Comparison of ENCODE assay signal across 10 cellular contexts in genomic region chr3:62833538-62833937, GRCh38. TPM values are rescaled to one million over a fixed set of nuclear protein-coding genes. Genes with fewer than 3 reads are reported as not detected.
DNase-seq lines count a peak whose midpoint lies in the region; ATAC-seq and TF ChIP-seq lines count a peak whose summit lies in the region.
"Had no signal": no experiment of that assay in that cellular context is flagged by ENCODE, and none has a peak within 500 bp of the region (broad histone marks: within the 10 kb centered on the region; RNA-seq: fewer than 3 reads in every experiment).

No MANE protein-coding gene starts in this region.

- H3K27ac ChIP-seq in mesendoderm (ENCODE audit: low read depth, low read length) (no peak overlapping the region), psoas muscle (no peak overlapping the region)
- H3K27ac ChIP-seq: neutrophil had no signal

- H3K4ac ChIP-seq in mesendoderm (ENCODE audit: low read depth, low read length) = no peak overlapping the region

- H2AK5ac ChIP-seq in mesendoderm (ENCODE audit: low read length) = no peak overlapping the region

- no peak overlapping the region for H3K18ac ChIP-seq in mesendoderm (ENCODE audit: low read length)

- no peak for TF ChIP-seq CTCF in psoas muscle (IDR thresholded peaks at IDR 0.05)

- no peak overlapping the region for H3K4me3 ChIP-seq in mesendoderm (ENCODE audit: low read length)
- no peak overlapping the region for H3K4me3 ChIP-seq in psoas muscle

- no peak overlapping the region for H3K9ac ChIP-seq in mesendoderm (ENCODE audit: low read length)

- H3K56ac ChIP-seq in mesendoderm (ENCODE audit: low read length) = no peak overlapping the region

- H2BK5ac ChIP-seq in mesendoderm (ENCODE audit: low read length) = no peak overlapping the region

- H3K79me1 ChIP-seq in mesendoderm (ENCODE audit: low read length) = no peaks in the 10 kb centered on the region

- DNase-seq in EH (ENCODE audit: low read depth) (peak; percentile 15), astrocyte of the hippocampus (ENCODE audit: low read depth, low spot score) (peak; percentile 18), mesendoderm (peak; percentile 40), ecto neural progenitor cell (ENCODE audit: low spot score) (no peak), psoas muscle (no peak), COLO668 (lab: John Stamatoyannopoulos, UW; ENCODE audit: unreplicated experiment) (no peak)

- intact Hi-C loops in psoas muscle (cut with DNase I) = no loop called here

- ATAC-seq in HG03159 (IDR thresholded peaks at IDR 0.05; ENCODE audit: unreplicated experiment) = peak; percentile 34
- no peak for ATAC-seq in GM21390 (IDR thresholded peaks at IDR 0.05; ENCODE audit: unreplicated experiment)
- ATAC-seq in psoas muscle = no peak

- H4K5ac ChIP-seq in mesendoderm (ENCODE audit: low read length) = no peak overlapping the region

- H3K27me3 ChIP-seq in mesendoderm (ENCODE audit: insufficient read depth, low read length, poor library complexity) = no peaks in the 10 kb centered on the region
- H3K27me3 ChIP-seq in psoas muscle (ENCODE audit: insufficient read depth in 3 of 3, low read length in 2 of 3) = peaks cover 0 to 3% (median 0%) of the 10 kb centered on the region in 3 donors
- H3K27me3 ChIP-seq: neutrophil had no signal

- H4K8ac ChIP-seq in mesendoderm (ENCODE audit: low read depth, low read length) = no peak overlapping the region

- H3K4me1 ChIP-seq in mesendoderm (ENCODE audit: control insufficient read depth, low read depth, low read length) = no peaks in the 10 kb centered on the region
- H3K4me1 ChIP-seq in psoas muscle = no peaks in the 10 kb centered on the region

- H2BK15ac ChIP-seq in mesendoderm (replicated peaks; ENCODE audit: low read depth) = no peak overlapping the region

- H3K36me3 ChIP-seq in mesendoderm (ENCODE audit: control insufficient read depth, insufficient read depth, low read length) (no peaks in the 10 kb centered on the region), psoas muscle (ENCODE audit: insufficient read depth in 1 of 2, low read depth in 1 of 2) (no peaks in the 10 kb centered on the region)
- H3K36me3 ChIP-seq: neutrophil had no signal

- H3K23ac ChIP-seq in mesendoderm (ENCODE audit: low read length) = no peak overlapping the region

- no peak overlapping the region for H3K4me2 ChIP-seq in mesendoderm (ENCODE audit: low read length)

- no peak overlapping the region for H2BK120ac ChIP-seq in mesendoderm (ENCODE audit: low read depth, low read length)

- H3K9me3 ChIP-seq in psoas muscle = no peaks in the 10 kb centered on the region
- H3K9me3 ChIP-seq: neutrophil had no signal

- H3K79me2 ChIP-seq in mesendoderm (ENCODE audit: control insufficient read depth, insufficient read depth, low read length) = no peaks in the 10 kb centered on the region

RNA-seq across cellular contexts. Expression of gene CADPS, which starts 41.7 kb away (rescaled TPM):
- polyA plus RNA-seq in mesendoderm (2013, experiment 1 of 2) = 5.3 TPM
- polyA plus RNA-seq in mesendoderm (2013, experiment 2 of 2) = 5.6 TPM
- under 1 TPM in 1 of 4 donors, not detected in 3; 0.07 TPM for total RNA-seq in psoas muscle
- under 1 TPM in 2 of 3 donors, not detected in 1; 0.01 to 0.04 TPM for polyA plus RNA-seq in psoas muscle
- total RNA-seq: activated CD8-positive, alpha-beta memory T cell treated with anti-CD3 and anti-CD28 coated beads for 36 hours had no signal

Comparison
In these comparisons a context has a peak if more than half of its experiments do, and no peak if none do; other contexts are left out.
1. DNase-seq: peak in EH (single experiment), astrocyte of the hippocampus (single experiment) and mesendoderm (single experiment); none in ecto neural progenitor cell (single experiment), psoas muscle (0 of 2) and COLO668 (single experiment).